ENCODE assay signal across 1 cellular context in genomic region chr3:125055165-125055912, GRCh38.
TF ChIP-seq lines count a peak whose summit lies in the region.

No MANE protein-coding gene starts in this region.

TF ChIP-seq in GM12878, 131 proteins besides CTCF, POLR2A, EP300 and RAD21 (continued from another document):
- TF ChIP-seq E2F4 (IDR thresholded peaks at IDR 0.05; ENCODE audit: low read depth, low read length) (no peak), JUNB (IDR thresholded peaks at IDR 0.05) (no peak), CHD4 (IDR thresholded peaks at IDR 0.05) (no peak), EED (IDR thresholded peaks at IDR 0.05; ENCODE audit: low read depth) (no peak), EGR1 (IDR thresholded peaks at IDR 0.05; ENCODE audit: borderline replicate concordance in 1 of 2, low read depth in 2 of 2, low read length in 2 of 2) (peak in 1 of 2 experiments; percentile 34; a peak in 1 of 3 replicates), RELB (IDR thresholded peaks at IDR 0.05; ENCODE audit: low read depth) (no peak), STAT1 (conservative IDR thresholded peaks at IDR 0.05) (no peak), IKZF1 (conservative IDR thresholded peaks at IDR 0.05) (0 out of 2 replicates have a peak, but pooled peaks have one; percentile 57), RCOR1 (conservative IDR thresholded peaks at IDR 0.05; ENCODE audit: low read depth, low read length) (no peak)
